ENCODE assay signal across 8 cellular contexts in genomic region chr5:134411228-134411545, GRCh38. TPM values are rescaled to one million over a fixed set of nuclear protein-coding genes. Genes with fewer than 3 reads are reported as not detected.
A peak's percentile ranks its signal among the peaks of the same experiment; 100 is the strongest.
DNase-seq lines count a peak whose midpoint lies in the region; ATAC-seq and TF ChIP-seq lines count a peak whose summit lies in the region.

No MANE protein-coding gene starts in this region.

- no peaks in the 10 kb centered on the region for H3K9me3 Mint-ChIP-seq in activated CD8-positive, alpha-beta memory T cell treated with anti-CD3 and anti-CD28 coated beads, Interleukin-2, amount 10 ng/mL, durations not matched to agents 7 days and 5 days (ENCODE audit: low read depth)

- H3K27ac ChIP-seq in liver (ENCODE audit: low read depth in 1 of 2, low read length in 2 of 2) (peak overlapping the region; percentile 49 to 87), thymus (ENCODE audit: low read depth) (peak overlapping the region; percentile 46)

- TF ChIP-seq CTCF in liver (IDR thresholded peaks at IDR 0.05; ENCODE audit: low read depth, low read length, missing input control), result no peak

- CTCF ChIA-PET in activated CD8-positive, alpha-beta memory T cell treated with anti-CD3 and anti-CD28 coated beads, Interleukin-2, amount 10 ng/mL, durations not matched to agents 7 days and 5 days (lab: Charles Lee), result interaction anchor here (0.6 to 5.5 kb wide), 36 partner anchors 8 to 414 kb away, joined by 3 to 38 read pairs (median 4); partner anchors contain the start of genes JADE2, PPP2CA and UBE2B

- ATAC-seq in activated CD8-positive, alpha-beta memory T cell treated with anti-CD3 and anti-CD28 coated beads, Interleukin-2, amount 10 ng/mL, durations not matched to agents 7 days and 5 days, result no peak

- no peaks in the 10 kb centered on the region for H3K27me3 ChIP-seq in adipocyte (replicated peaks; ENCODE audit: control insufficient read depth, insufficient read depth, low read length)
- H3K27me3 ChIP-seq in liver (ENCODE audit: control insufficient read depth in 4 of 4, insufficient read depth in 4 of 4, low read length in 3 of 4), result no peaks in the 10 kb centered on the region
- no peaks in the 10 kb centered on the region for H3K27me3 ChIP-seq in thymus (ENCODE audit: control insufficient read depth, insufficient read depth)

- no peak for DNase-seq in activated CD8-positive, alpha-beta memory T cell treated with anti-CD3 and anti-CD28 coated beads, Interleukin-2, amount 10 ng/mL, durations not matched to agents 7 days and 5 days
- DNase-seq in activated CD8-positive, alpha-beta memory T cell treated with anti-CD3 and anti-CD28 coated beads, Interleukin-2, amount 50 U/mL, for 4 hours, result no peak
- DNase-seq in adipocyte (ENCODE audit: low read depth) (no peak), NCI-H226 (no peak), NCI-H2029 (lab: John Stamatoyannopoulos, UW) (no peak), DMS79 (lab: John Stamatoyannopoulos, UW) (no peak)

- H3K4me3 Mint-ChIP-seq in activated CD8-positive, alpha-beta memory T cell treated with anti-CD3 and anti-CD28 coated beads, Interleukin-2, amount 10 ng/mL, durations not matched to agents 7 days and 5 days, result peak overlapping the region; percentile 96

- peaks cover 14% of the 10 kb centered on the region for H3K4me1 ChIP-seq in adipocyte (ENCODE audit: control insufficient read depth, insufficient read depth, low read length)
- peaks cover 2 to 49% (median 31%) of the 10 kb centered on the region in 4 donors for H3K4me1 ChIP-seq in liver (ENCODE audit: control insufficient read depth in 4 of 4, insufficient read depth in 4 of 4, low read length in 3 of 4)
- H3K4me1 ChIP-seq in thymus (ENCODE audit: control insufficient read depth, insufficient read depth, low read length), result peaks cover 11% of the 10 kb centered on the region

- H3K4me1 Mint-ChIP-seq in activated CD8-positive, alpha-beta memory T cell treated with anti-CD3 and anti-CD28 coated beads, Interleukin-2, amount 10 ng/mL, durations not matched to agents 7 days and 5 days, result peaks cover 30% of the 10 kb centered on the region

- H3K9ac ChIP-seq in adipocyte (ENCODE audit: low read length), result peak overlapping the region; percentile 91
- H3K9ac ChIP-seq in liver (ENCODE audit: low read depth in 1 of 2, low read length in 2 of 2), result peak overlapping the region; percentile 46 to 84

- TF ChIP-seq RAD21 in liver (IDR thresholded peaks at IDR 0.05), result no peak

- H3K27ac Mint-ChIP-seq in activated CD8-positive, alpha-beta memory T cell treated with anti-CD3 and anti-CD28 coated beads, Interleukin-2, amount 10 ng/mL, durations not matched to agents 7 days and 5 days, result peak overlapping the region; percentile 87

- WGBS in liver, result 8% methylated on average over 9 of the region's 9 CpGs
- WGBS in thymus, result 12% methylated on average over 9 of the region's 9 CpGs

- no peaks in the 10 kb centered on the region for H3K27me3 Mint-ChIP-seq in activated CD8-positive, alpha-beta memory T cell treated with anti-CD3 and anti-CD28 coated beads, Interleukin-2, amount 10 ng/mL, durations not matched to agents 7 days and 5 days

- H3K9me3 ChIP-seq in adipocyte (ENCODE audit: control insufficient read depth, low read length) (no peaks in the 10 kb centered on the region), liver (ENCODE audit: control insufficient read depth in 4 of 4, low read length in 3 of 4) (no peaks in the 10 kb centered on the region), thymus (ENCODE audit: control insufficient read depth) (no peaks in the 10 kb centered on the region)

- peaks cover 3% of the 10 kb centered on the region for H3K36me3 ChIP-seq in adipocyte (ENCODE audit: control insufficient read depth, insufficient read depth, low read length, severe bottlenecking)
- H3K36me3 ChIP-seq in liver (ENCODE audit: control insufficient read depth in 4 of 4, insufficient read depth in 3 of 4, low read depth in 1 of 4, low read length in 3 of 4), result peaks cover 0 to 4% (median 0%) of the 10 kb centered on the region in 4 donors
- peaks cover 6% of the 10 kb centered on the region for H3K36me3 ChIP-seq in thymus (ENCODE audit: control insufficient read depth, insufficient read depth)

- H3K4me3 ChIP-seq in adipocyte (ENCODE audit: low read length) (peak overlapping the region; percentile 95), liver (ENCODE audit: low read depth in 1 of 3, low read length in 3 of 3) (peak overlapping the region; percentile 79 to 95 (median 87)), thymus (ENCODE audit: low read length) (peak overlapping the region; percentile 67)

- peaks cover 8% of the 10 kb centered on the region for H3K36me3 Mint-ChIP-seq in activated CD8-positive, alpha-beta memory T cell treated with anti-CD3 and anti-CD28 coated beads, Interleukin-2, amount 10 ng/mL, durations not matched to agents 7 days and 5 days

TF ChIP-seq in liver, 16 proteins besides CTCF, POLR2A, EP300 and RAD21:
- TF ChIP-seq FOXA1 (IDR thresholded peaks at IDR 0.05) (no peak), HNF4A (conservative IDR thresholded peaks at IDR 0.05) (no peak), SP1 (IDR thresholded peaks at IDR 0.05) (no peak), MAX (IDR thresholded peaks at IDR 0.05) (no peak), GABPA (IDR thresholded peaks at IDR 0.05 in 1 of 2, conservative IDR thresholded peaks at IDR 0.05 in 1 of 2) (no peak), NR2F2 (IDR thresholded peaks at IDR 0.05) (no peak), ATF3 (IDR thresholded peaks at IDR 0.05) (no peak), FOXA2 (IDR thresholded peaks at IDR 0.05) (no peak), HNF4G (IDR thresholded peaks at IDR 0.05) (no peak), REST (IDR thresholded peaks at IDR 0.05) (no peak), ZBTB33 (IDR thresholded peaks at IDR 0.05) (no peak), JUND (IDR thresholded peaks at IDR 0.05) (no peak), RXRA (IDR thresholded peaks at IDR 0.05) (no peak), EGR1 (IDR thresholded peaks at IDR 0.05; ENCODE audit: low read depth in 2 of 2) (no peak), TAF1 (conservative IDR thresholded peaks at IDR 0.05) (no peak), YY1 (IDR thresholded peaks at IDR 0.05) (no peak)

RNA-seq across cellular contexts. Expression of gene CDKN2AIPNL, which starts 0.5 kb away (rescaled TPM):
- 10 to 100 TPM; 28.0 to 33.8 TPM for total RNA-seq in activated CD8-positive, alpha-beta memory T cell treated with anti-CD3 and anti-CD28 coated beads, Interleukin-2, amount 10 ng/mL, durations not matched to agents 7 days and 5 days
- 10 to 100 TPM in 1 of 2 donors, 1 to 10 TPM in 1; 7.8 to 10.8 TPM for total RNA-seq in liver
- polyA plus RNA-seq in liver (10 to 100 TPM in 1 of 2 donors, 1 to 10 TPM in 1; 7.2 to 13.3 TPM), thymus (42.1 TPM)

RNA-seq across cellular contexts. Expression of gene UBE2B, which starts 39.8 kb away (rescaled TPM):
- total RNA-seq in activated CD8-positive, alpha-beta memory T cell treated with anti-CD3 and anti-CD28 coated beads, Interleukin-2, amount 10 ng/mL, durations not matched to agents 7 days and 5 days, result 10 to 100 TPM; 74.6 to 84.8 TPM
- total RNA-seq in liver, result 10 to 100 TPM; 20.1 to 40.6 TPM
- polyA plus RNA-seq in liver, result 10 to 100 TPM; 21.5 to 91.6 TPM
- polyA plus RNA-seq in thymus, result 238 TPM

RNA-seq across cellular contexts. Expression of gene CDKL3, which starts 44.2 kb away (rescaled TPM):
- 1 to 10 TPM; 1.9 to 2.9 TPM for total RNA-seq in activated CD8-positive, alpha-beta memory T cell treated with anti-CD3 and anti-CD28 coated beads, Interleukin-2, amount 10 ng/mL, durations not matched to agents 7 days and 5 days
- total RNA-seq in liver, result under 1 TPM; 0.05 to 0.25 TPM
- under 1 TPM; 0.29 to 0.50 TPM for polyA plus RNA-seq in liver
- polyA plus RNA-seq in thymus, result 7.1 TPM
